Comparison of ENCODE assay signal across 7 cellular contexts in genomic region chr5:123670981-123671557, GRCh38.
DNase-seq lines count a peak whose midpoint lies in the region; ATAC-seq and TF ChIP-seq lines count a peak whose summit lies in the region.

No MANE protein-coding gene starts in this region.

- H3K27me3 ChIP-seq in gastroesophageal sphincter, result no peaks in the 10 kb centered on the region

- no peak for TF ChIP-seq EP300 in gastroesophageal sphincter (IDR thresholded peaks at IDR 0.05)

- H3K36me3 ChIP-seq in gastroesophageal sphincter, result no peaks in the 10 kb centered on the region

- no peak overlapping the region for H3K27ac Mint-ChIP-seq in progenitor cell of endocrine pancreas

- peaks cover 5% of the 10 kb centered on the region for H3K9me3 Mint-ChIP-seq in progenitor cell of endocrine pancreas (ENCODE audit: low read depth)

- H3K27me3 Mint-ChIP-seq in progenitor cell of endocrine pancreas, result no peaks in the 10 kb centered on the region

- peaks cover 0 to 17% (median 0%) of the 10 kb centered on the region in 3 donors for H3K4me1 ChIP-seq in gastroesophageal sphincter

- WGBS in gastroesophageal sphincter (ENCODE audit: low coverage in 1 of 2), 2 donors, result 4 to 11% methylated on average over 4 to 5 of the region's 5 CpGs

- in situ Hi-C loops in G401 (cut with HindIII; ENCODE audit: low sequenced_read_pairs), result no loop called here

- no peak overlapping the region for H3K4me3 Mint-ChIP-seq in progenitor cell of endocrine pancreas (ENCODE audit: low read depth)

- DNase-seq in G401 (ENCODE audit: low spot score), result peak; percentile 68
- peak; percentile 47 for DNase-seq in NCI-H774 (lab: John Stamatoyannopoulos, UW)
- peak; percentile 15 for DNase-seq in activated T-cell treated with anti-CD3 and anti-CD28 coated beads for 48 hours (ENCODE audit: low read depth)
- peak; percentile 37 for DNase-seq in progenitor cell of endocrine pancreas (ENCODE audit: low spot score, unreplicated experiment)

- H3K9me3 ChIP-seq in gastroesophageal sphincter, result no peaks in the 10 kb centered on the region

- no peak overlapping the region for H3K4me3 ChIP-seq in gastroesophageal sphincter

- H3K4me1 Mint-ChIP-seq in progenitor cell of endocrine pancreas (ENCODE audit: low read depth), result peaks cover 19% of the 10 kb centered on the region

- TF ChIP-seq POLR2A in gastroesophageal sphincter (IDR thresholded peaks at IDR 0.05), result no peak

- no peaks in the 10 kb centered on the region for H3K36me3 Mint-ChIP-seq in progenitor cell of endocrine pancreas (ENCODE audit: insufficient read depth)

- ATAC-seq in HG03175 (IDR thresholded peaks at IDR 0.05; ENCODE audit: unreplicated experiment), result peak; percentile 76
- no peak for ATAC-seq in gastroesophageal sphincter
- ATAC-seq in GM21737 (IDR thresholded peaks at IDR 0.05; ENCODE audit: unreplicated experiment), result no peak

- H3K27ac ChIP-seq in gastroesophageal sphincter, result no peak overlapping the region

- TF ChIP-seq CTCF in gastroesophageal sphincter (IDR thresholded peaks at IDR 0.05) (peak; percentile 59 to 79 (median 74)), progenitor cell of endocrine pancreas (IDR thresholded peaks at IDR 0.05; ENCODE audit: unreplicated experiment) (peak; percentile 81)

Comparison
In these comparisons a context has a peak if more than half of its experiments do, and no peak if none do; other contexts are left out.
1. DNase-seq: peak in every context shown above with its lines; median percentile 68 in G401; 47 in NCI-H774; 37 in progenitor cell of endocrine pancreas; 15 in activated T-cell treated with anti-CD3 and anti-CD28 coated beads for 48 hours.